Comparison of ENCODE assay signal across 8 cellular contexts in the genomic region with DNA sequence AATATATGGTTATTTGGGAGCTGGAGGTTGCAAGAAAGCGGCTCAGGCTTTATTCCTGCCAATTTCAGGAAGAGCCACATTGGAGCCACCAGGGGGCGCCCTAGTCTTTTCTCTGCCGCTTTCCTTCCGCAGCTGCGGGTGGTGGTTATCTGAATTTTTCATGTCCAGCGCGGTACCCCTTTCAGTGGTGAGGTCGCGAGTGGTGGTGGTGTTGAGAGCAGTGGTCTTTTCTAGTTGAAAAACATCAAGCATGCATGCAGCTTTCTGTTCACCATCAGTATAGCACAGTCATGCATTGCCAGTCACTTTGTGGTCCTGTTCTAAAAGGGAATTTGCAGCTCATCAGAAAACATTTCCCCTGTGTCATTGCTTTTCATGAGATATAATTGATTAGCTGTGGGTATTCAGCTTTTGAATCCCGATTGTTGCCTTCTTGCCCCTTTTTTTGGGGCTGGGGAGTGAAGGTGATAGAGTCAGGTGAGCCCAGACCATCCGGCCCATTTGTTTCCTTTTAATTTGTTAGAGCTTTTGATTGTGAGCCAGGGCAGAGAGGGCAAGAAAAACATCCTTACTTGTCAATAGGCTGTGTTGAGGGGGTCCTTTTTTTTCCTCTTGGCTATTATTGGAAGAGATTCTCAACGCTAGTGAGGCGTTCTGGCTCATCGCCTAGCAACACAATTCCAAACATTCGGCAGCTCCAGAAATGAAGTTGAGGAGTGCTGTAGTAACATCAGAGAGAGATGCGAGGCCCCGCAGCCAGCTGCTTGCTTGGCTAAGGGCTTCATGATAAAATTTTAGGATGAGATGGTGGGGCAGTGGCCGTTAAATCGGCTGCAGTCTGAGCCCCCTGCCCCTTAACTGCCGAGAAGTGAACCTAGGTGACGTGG.
A peak's percentile ranks its signal among the peaks of the same experiment; 100 is the strongest.
DNase-seq lines count a peak whose midpoint lies in the region; ATAC-seq and TF ChIP-seq lines count a peak whose summit lies in the region.

No MANE protein-coding gene starts in this region.

- DNase-seq in DMS153 (lab: John Stamatoyannopoulos, UW), result peak; percentile 63
- DNase-seq in M059J (ENCODE audit: low read depth), result peak; percentile 42
- peak; percentile 41 for DNase-seq in SKM-1 treated with dmso at 0.1 percent for 144 hours (lab: John Stamatoyannopoulos, UW; ENCODE audit: unreplicated experiment)
- DNase-seq in activated naive CD8-positive, alpha-beta T cell treated with anti-CD3 and anti-CD28 coated beads, Interleukin-2, amount 50 U/mL, for 24 hours, result peak; percentile 77
- peak; percentile 65 to 80 (median 68) for DNase-seq in heart left ventricle
- DNase-seq in putamen (ENCODE audit: low spot score), result peak; percentile 70

- H3K27me3 ChIP-seq in heart left ventricle, result no peaks in the 10 kb centered on the region

- no peak overlapping the region for H3K27ac Mint-ChIP-seq in activated naive CD8-positive, alpha-beta T cell treated with anti-CD3 and anti-CD28 coated beads, Interleukin-2, amount 50 U/mL, for 24 hours

- TF ChIP-seq POLR2A in heart left ventricle (IDR thresholded peaks at IDR 0.05), result no peak

- H3K4me1 ChIP-seq in heart left ventricle, result peaks cover 2 to 47% (median 33%) of the 10 kb centered on the region in 12 donors

- H3K9me3 Mint-ChIP-seq in activated naive CD8-positive, alpha-beta T cell treated with anti-CD3 and anti-CD28 coated beads, Interleukin-2, amount 50 U/mL, for 24 hours, result no peaks in the 10 kb centered on the region

- H3K27ac ChIP-seq in heart left ventricle, result peak overlapping the region in 5 of 12 donors; percentile 21 to 40 (median 32)

- H3K27me3 Mint-ChIP-seq in activated naive CD8-positive, alpha-beta T cell treated with anti-CD3 and anti-CD28 coated beads, Interleukin-2, amount 50 U/mL, for 24 hours, result no peaks in the 10 kb centered on the region

- H3K9me3 ChIP-seq in heart left ventricle, result no peaks in the 10 kb centered on the region

- peak; percentile 86 to 97 (median 94) for TF ChIP-seq CTCF in heart left ventricle (IDR thresholded peaks at IDR 0.05)

- WGBS in heart left ventricle, 4 donors, result 12 to 18% (median 15%) methylated on average over 21 of the region's 21 CpGs

- H3K4me3 ChIP-seq in heart left ventricle, result peak overlapping the region in 9 of 12 donors; percentile 0 to 51 (median 34)

- peaks cover 0 to 4% (median 0%) of the 10 kb centered on the region in 9 donors for H3K36me3 ChIP-seq in heart left ventricle

- no peak for ATAC-seq in activated naive CD8-positive, alpha-beta T cell treated with anti-CD3 and anti-CD28 coated beads, Interleukin-2, amount 50 U/mL, for 24 hours
- peak; percentile 30 to 75 (median 60) for ATAC-seq in heart left ventricle
- no peak for ATAC-seq in GM19035 (IDR thresholded peaks at IDR 0.05; ENCODE audit: unreplicated experiment)
- ATAC-seq in GM21390 (IDR thresholded peaks at IDR 0.05; ENCODE audit: unreplicated experiment), result no peak

- intact Hi-C loops in heart left ventricle (cut with DNase I), result loop anchor here (1.0 to 10.0 kb wide), 18 partner anchors 119 to 722 kb away; a partner anchor contains a TSS

- no peak overlapping the region for H3K4me3 Mint-ChIP-seq in activated naive CD8-positive, alpha-beta T cell treated with anti-CD3 and anti-CD28 coated beads, Interleukin-2, amount 50 U/mL, for 24 hours

- no peaks in the 10 kb centered on the region for H3K36me3 Mint-ChIP-seq in activated naive CD8-positive, alpha-beta T cell treated with anti-CD3 and anti-CD28 coated beads, Interleukin-2, amount 50 U/mL, for 24 hours (ENCODE audit: low read depth)

- H3K4me1 Mint-ChIP-seq in activated naive CD8-positive, alpha-beta T cell treated with anti-CD3 and anti-CD28 coated beads, Interleukin-2, amount 50 U/mL, for 24 hours, result peaks cover 7% of the 10 kb centered on the region

Comparison
In these comparisons a context has a peak if more than half of its experiments do, and no peak if none do; other contexts are left out.
1. ATAC-seq: peak in heart left ventricle (4 of 4); none in activated naive CD8-positive, alpha-beta T cell treated with anti-CD3 and anti-CD28 coated beads, Interleukin-2, amount 50 U/mL, for 24 hours (single experiment), GM19035 (single experiment) and GM21390 (single experiment).
2. Peak in every context shown above with its lines, with median percentiles within 50 percentile points of each other: DNase-seq.